Comparison of ENCODE assay signal across 8 cellular contexts in genomic region chr12:51269174-51270066, GRCh38. TPM values are rescaled to one million over a fixed set of nuclear protein-coding genes. Genes with fewer than 3 reads are reported as not detected.
A peak's percentile ranks its signal among the peaks of the same experiment; 100 is the strongest.
DNase-seq lines count a peak whose midpoint lies in the region; ATAC-seq and TF ChIP-seq lines count a peak whose summit lies in the region.

No MANE protein-coding gene starts in this region.

- DNase-seq in PC-9 = peak; percentile 67 to 74
- DNase-seq in activated gamma-delta T cell treated with anti-CD3 and anti-CD28 coated beads, Interleukin-2, amount 50 U/mL, for 16 hours (ENCODE audit: low read depth) = peak; percentile 20
- peak; percentile 61 to 67 for DNase-seq in cardiac muscle cell (ENCODE audit: low read depth in 1 of 2, low spot score in 1 of 2)
- peak; percentile 46 for DNase-seq in retina
- no peak for DNase-seq in NAMALWA (ENCODE audit: low spot score)

- peak; percentile 44 for ATAC-seq in HG02852 (IDR thresholded peaks at IDR 0.05; ENCODE audit: unreplicated experiment)
- no peak for ATAC-seq in GM18858 (IDR thresholded peaks at IDR 0.05; ENCODE audit: unreplicated experiment)

- H4K20me1 ChIP-seq in PC-9 (ENCODE audit: insufficient read depth) = no peaks in the 10 kb centered on the region

- peaks cover 33% of the 10 kb centered on the region for H3K4me1 ChIP-seq in PC-9 (replicated peaks; ENCODE audit: insufficient read depth)
- H3K4me1 ChIP-seq in cardiac muscle cell (ENCODE audit: low read depth) = no peaks in the 10 kb centered on the region

- H3K27me3 ChIP-seq in PC-9 (ENCODE audit: insufficient read depth, low read depth) = no peaks in the 10 kb centered on the region
- peaks cover 17% of the 10 kb centered on the region for H3K27me3 ChIP-seq in cardiac muscle cell

- CTCF ChIA-PET in PC-9 (lab: Charles Lee) = interaction anchor here (0.7 to 2.4 kb wide), 3 partner anchors 32 to 82 kb away, joined by 3 to 10 read pairs (median 4); no protein-coding TSS in a partner anchor

- no peaks in the 10 kb centered on the region for H3K9me3 ChIP-seq in PC-9 (ENCODE audit: insufficient read depth, low read depth)
- H3K9me3 ChIP-seq in cardiac muscle cell (ENCODE audit: low read depth) = no peaks in the 10 kb centered on the region

- TSS peak; percentile 43 for BruUV-seq in PC-9 (replicated peaks; lab: Mats Ljungman, UMichigan)

- POLR2A ChIA-PET in PC-9 (lab: Charles Lee; ENCODE audit: unreplicated experiment) = interaction anchor here (0.6 kb wide), 1 partner anchor 881 kb away, joined by 3 read pairs; no protein-coding TSS in a partner anchor

- H3K79me2 ChIP-seq in PC-9 (ENCODE audit: low read depth) = peaks cover 52% of the 10 kb centered on the region

- H3K4me3 ChIP-seq in GM12875 (ENCODE audit: low read depth, low read length) (peak overlapping the region; percentile 66), PC-9 (peak overlapping the region; percentile 91), cardiac muscle cell (peak overlapping the region; percentile 66)

- H3K27ac ChIP-seq in PC-9 = peak overlapping the region; percentile 95
- no peak overlapping the region for H3K27ac ChIP-seq in cardiac muscle cell

- peaks cover 15% of the 10 kb centered on the region for H3K36me3 ChIP-seq in PC-9 (ENCODE audit: low read depth)
- no peaks in the 10 kb centered on the region for H3K36me3 ChIP-seq in cardiac muscle cell

- peak overlapping the region; percentile 76 for H2AFZ ChIP-seq in PC-9

- no peaks in the 10 kb centered on the region for H3K9me2 ChIP-seq in PC-9 (ENCODE audit: insufficient read depth)

- intact Hi-C loops in PC-9 (cut with micrococcal nuclease; ENCODE audit: unreplicated experiment) = loop anchor here (1.0 to 5.0 kb wide), 2 partner anchors 58 to 72 kb away; no protein-coding TSS in a partner anchor

- H3K4me2 ChIP-seq in PC-9 = peak overlapping the region; percentile 98

- TF ChIP-seq CTCF in GM12875 (IDR thresholded peaks at IDR 0.05; ENCODE audit: borderline replicate concordance, insufficient read depth, low read depth, low read length) = peak; percentile 44; the same call in 1 of the 2 replicates
- peak; percentile 60 for TF ChIP-seq CTCF in PC-9 (conservative IDR thresholded peaks at IDR 0.05)
- peak; percentile 38 for TF ChIP-seq CTCF in cardiac muscle cell (IDR thresholded peaks at IDR 0.05; ENCODE audit: low read depth, low read length)

- peaks cover 31% of the 10 kb centered on the region for H3F3A ChIP-seq in PC-9 (ENCODE audit: insufficient read depth, low read depth)

RNA-seq across cellular contexts. Expression of gene SMAGP, which starts 0.8 kb away (rescaled TPM):
- total RNA-seq in PC-9 (2021) = 36.3 and 42.9 TPM in 2 replicates
- 3.0 and 5.5 TPM in 2 replicates for total RNA-seq in cardiac muscle cell
- 4.7 and 6.7 TPM in 2 replicates for polyA plus RNA-seq in cardiac muscle cell

RNA-seq across cellular contexts. Expression of gene DAZAP2, which starts 30.8 kb away (rescaled TPM):
- 84.4 and 154 TPM in 2 replicates for total RNA-seq in PC-9 (2021)
- total RNA-seq in cardiac muscle cell = 105 and 131 TPM in 2 replicates
- polyA plus RNA-seq in cardiac muscle cell = 147 and 191 TPM in 2 replicates

RNA-seq across cellular contexts. Expression of gene POU6F1, which starts 51.6 kb away (rescaled TPM):
- total RNA-seq in PC-9 (2021) = 5.3 and 7.0 TPM in 2 replicates
- 1.5 and 3.8 TPM in 2 replicates for total RNA-seq in cardiac muscle cell
- polyA plus RNA-seq in cardiac muscle cell = 3.4 and 6.6 TPM in 2 replicates

RNA-seq across cellular contexts. Expression of gene BIN2, which starts 54.6 kb away (rescaled TPM):
- total RNA-seq in PC-9 (2021) = not detected in 2 replicates
- total RNA-seq in cardiac muscle cell = not detected in 2 replicates
- polyA plus RNA-seq in cardiac muscle cell = 0.25 TPM in 1 of 2 replicates, not detected in the other
